Comparison of ENCODE assay signal across 24 cellular contexts in genomic region chr4:1638873-1639272, GRCh38. TPM values are rescaled to one million over a fixed set of nuclear protein-coding genes. Genes with fewer than 3 reads are reported as not detected.
DNase-seq lines count a peak whose midpoint lies in the region; ATAC-seq, FAIRE-seq and TF ChIP-seq lines count a peak whose summit lies in the region.
"Had no signal": no experiment of that assay in that cellular context is flagged by ENCODE, and none has a peak within 500 bp of the region (broad histone marks: within the 10 kb centered on the region; RNA-seq: fewer than 3 reads in every experiment).

No MANE protein-coding gene starts in this region.

- H2AFZ ChIP-seq in HepG2 (ENCODE audit: low read length) = no peak overlapping the region
- H2AFZ ChIP-seq: GM23338 had no signal

- H3K27ac ChIP-seq in right cardiac atrium (ENCODE audit: low read length) = no peak overlapping the region
- no peak overlapping the region for H3K27ac ChIP-seq in right atrium auricular region
- H3K27ac ChIP-seq in BLaER1 treated with 17β-estradiol and CSF1 and Interleukin-3, amounts not matched to agents 10 nM and 100 nM = no peak overlapping the region
- no peak overlapping the region for H3K27ac ChIP-seq in HepG2 (ENCODE audit: extremely low read length, insufficient read depth, low read length)
- H3K27ac ChIP-seq in thyroid gland = no peak overlapping the region
- H3K27ac ChIP-seq: A549, C4-2B had no signal

- no peaks in the 10 kb centered on the region for H3K79me2 ChIP-seq in HepG2 (ENCODE audit: insufficient read depth, low read length)

- BruUV-seq in HepG2 (replicated peaks; lab: Mats Ljungman, UMichigan) = no TSS peak

- no peak overlapping the region for H3K4me3 Mint-ChIP-seq in stimulated activated memory B cell treated with anti-CD40 and anti-IgM and Interleukin-4, amounts not matched to agents 10 μg/mL and 1 μg/mL and 100 μg/mL, for 72 hours
- H3K4me3 Mint-ChIP-seq: CD4-positive, CD25-positive, alpha-beta regulatory T cell; CD8-positive, alpha-beta T cell; GM23338; H9; HFFc6 had no signal

- H3K4me3 ChIP-seq in right cardiac atrium (ENCODE audit: low read length) = no peak overlapping the region
- no peak overlapping the region for H3K4me3 ChIP-seq in right atrium auricular region
- no peak overlapping the region for H3K4me3 ChIP-seq in BLaER1 treated with 17β-estradiol and CSF1 and Interleukin-3, amounts not matched to agents 10 nM and 100 nM
- H3K4me3 ChIP-seq in HepG2 (replicated peaks in 1 of 3; ENCODE audit: insufficient read depth in 1 of 3, low read depth in 2 of 3, low read length in 3 of 3) = no peak overlapping the region
- H3K4me3 ChIP-seq in thyroid gland (replicated peaks in 1 of 3) = no peak overlapping the region
- H3K4me3 ChIP-seq: A549, GM12878, GM23338 had no signal

- CTCF ChIA-PET in HepG2 (lab: Yijun Ruan, JAX; ENCODE audit: low intra/inter-chr PET ratio, low total read pairs) = no interaction called here

- POLR2A ChIA-PET in HepG2 (lab: Yijun Ruan, JAX) = no interaction called here

- no peaks in the 10 kb centered on the region for H3K9me3 Mint-ChIP-seq in stimulated activated memory B cell treated with anti-CD40 and anti-IgM and Interleukin-4, amounts not matched to agents 10 μg/mL and 1 μg/mL and 100 μg/mL, for 72 hours
- H3K9me3 Mint-ChIP-seq: CD8-positive, alpha-beta T cell; GM23338; H9 had no signal

- H4K20me1 ChIP-seq in BLaER1 treated with 17β-estradiol and CSF1 and Interleukin-3, amounts not matched to agents 10 nM and 100 nM = peaks cover 0 to 33% (median 12%) of the 10 kb centered on the region in 11 experiments; a peak in 11 of 22 replicates
- H4K20me1 ChIP-seq in HepG2 (ENCODE audit: insufficient read depth, low read length) = no peaks in the 10 kb centered on the region

- no peaks in the 10 kb centered on the region for H3K4me1 Mint-ChIP-seq in stimulated activated memory B cell treated with anti-CD40 and anti-IgM and Interleukin-4, amounts not matched to agents 10 μg/mL and 1 μg/mL and 100 μg/mL, for 72 hours
- H3K4me1 Mint-ChIP-seq: CD4-positive, CD25-positive, alpha-beta regulatory T cell; GM23338 had no signal

- ATAC-seq in right cardiac atrium (no peak), HepG2 (peak; percentile 27), HG03108 (IDR thresholded peaks at IDR 0.05; ENCODE audit: unreplicated experiment) (no peak)
- peak; percentile 18 for ATAC-seq in stimulated activated memory B cell treated with anti-CD40 and anti-IgM and Interleukin-4, amounts not matched to agents 10 μg/mL and 1 μg/mL and 100 μg/mL, for 72 hours
- ATAC-seq: A549; CD8-positive, alpha-beta T cell; GM12878; GM23338 had no signal

- H3K9ac ChIP-seq in BLaER1 treated with 17β-estradiol and CSF1 and Interleukin-3, amounts not matched to agents 10 nM and 100 nM = 0 out of 22 replicates have a peak overlapping the region, but pooled peaks of 1 of the 11 experiments have one; percentile 14
- no peak overlapping the region for H3K9ac ChIP-seq in HepG2 (ENCODE audit: insufficient read depth, low read depth, low read length)

- FAIRE-seq in HepG2 (lab: Jason Lieb, UNC) = no peak
- FAIRE-seq: A549, GM12878 had no signal

- no peaks in the 10 kb centered on the region for H3K9me3 ChIP-seq in right cardiac atrium (ENCODE audit: control insufficient read depth, low read length)
- H3K9me3 ChIP-seq in right atrium auricular region = peaks cover 0 to 4% of the 10 kb centered on the region in 2 donors
- peaks cover 0 to 8% (median 0%) of the 10 kb centered on the region in 11 experiments; a peak in 1 of 22 replicates for H3K9me3 ChIP-seq in BLaER1 treated with 17β-estradiol and CSF1 and Interleukin-3, amounts not matched to agents 10 nM and 100 nM (replicated peaks in 1 of 11)
- H3K9me3 ChIP-seq in HepG2 (ENCODE audit: low read length) = no peaks in the 10 kb centered on the region
- H3K9me3 ChIP-seq in thyroid gland = no peaks in the 10 kb centered on the region
- H3K9me3 ChIP-seq: A549, BE2C, Caco-2 had no signal

- H3K4me1 ChIP-seq in right cardiac atrium (ENCODE audit: control insufficient read depth, insufficient read depth, low read length) (no peaks in the 10 kb centered on the region), right atrium auricular region (no peaks in the 10 kb centered on the region), HepG2 (ENCODE audit: insufficient read depth, low read length) (peaks cover 23% of the 10 kb centered on the region), thyroid gland (no peaks in the 10 kb centered on the region)
- H3K4me1 ChIP-seq in BLaER1 treated with 17β-estradiol and CSF1 and Interleukin-3, amounts not matched to agents 10 nM and 100 nM = peaks cover 0 to 56% (median 42%) of the 10 kb centered on the region in 10 experiments; a peak in 17 of 20 replicates
- H3K4me1 ChIP-seq: A549, BE2C, Caco-2 had no signal

- H3K27me3 ChIP-seq in right cardiac atrium (ENCODE audit: control insufficient read depth, insufficient read depth) = no peaks in the 10 kb centered on the region
- no peaks in the 10 kb centered on the region for H3K27me3 ChIP-seq in right atrium auricular region
- H3K27me3 ChIP-seq in BLaER1 treated with 17β-estradiol and CSF1 and Interleukin-3, amounts not matched to agents 10 nM and 100 nM = peaks cover 26 to 36% (median 34%) of the 10 kb centered on the region in 11 experiments
- peaks cover 0 to 25% of the 10 kb centered on the region in 2 experiments; a peak in 3 of 5 replicates for H3K27me3 ChIP-seq in HepG2 (ENCODE audit: control insufficient read depth in 1 of 2, insufficient read depth in 2 of 2, low read length in 2 of 2)
- H3K27me3 ChIP-seq in thyroid gland = no peaks in the 10 kb centered on the region

- no peak for TF ChIP-seq CTCF in right atrium auricular region (IDR thresholded peaks at IDR 0.05)
- TF ChIP-seq CTCF in HepG2 (CRISPR knock-in tag; IDR thresholded peaks at IDR 0.05) = no peak
- TF ChIP-seq CTCF in thyroid gland (IDR thresholded peaks at IDR 0.05) = no peak

- in situ Hi-C loops in HepG2 (cut with HindIII; ENCODE audit: extremely low pct_ligation_motif_present, low pct_unique_long_range_greater_than_20kb) = no loop called here

- TF ChIP-seq POLR2A in HepG2 (IDR thresholded peaks at IDR 0.05; ENCODE audit: insufficient read depth in 1 of 2, low read depth in 2 of 2, low read length in 2 of 2) (no peak), thyroid gland (IDR thresholded peaks at IDR 0.05) (no peak)

- WGBS in right cardiac atrium = 94% methylated on average over 11 of the region's 11 CpGs
- WGBS in HepG2 (ENCODE audit: low lambda C conversion rate) = 33% methylated on average over 1 of the region's 11 CpGs
- 70 to 89% methylated on average over 2 to 8 of the region's 11 CpGs for WGBS in thyroid gland, 2 donors

- H3K36me3 Mint-ChIP-seq in stimulated activated memory B cell treated with anti-CD40 and anti-IgM and Interleukin-4, amounts not matched to agents 10 μg/mL and 1 μg/mL and 100 μg/mL, for 72 hours = no peaks in the 10 kb centered on the region
- H3K36me3 Mint-ChIP-seq: CD4-positive, CD25-positive, alpha-beta regulatory T cell; CD8-positive, alpha-beta T cell had no signal

- no peak for TF ChIP-seq RAD21 in HepG2 (CRISPR knock-in tag; IDR thresholded peaks at IDR 0.05)

- intact Hi-C loops in right cardiac atrium (cut with DNase I) = no loop called here
- intact Hi-C loops in HepG2 (cut with micrococcal nuclease; ENCODE audit: unreplicated experiment) = no loop called here
- intact Hi-C loops in thyroid gland (cut with DNase I) = no loop called here

- no peak overlapping the region for H3K27ac Mint-ChIP-seq in stimulated activated memory B cell treated with anti-CD40 and anti-IgM and Interleukin-4, amounts not matched to agents 10 μg/mL and 1 μg/mL and 100 μg/mL, for 72 hours
- H3K27ac Mint-ChIP-seq: CD4-positive, CD25-positive, alpha-beta regulatory T cell; CD8-positive, alpha-beta T cell; GM23338; HFFc6 had no signal

- peaks cover 16% of the 10 kb centered on the region for H3K27me3 Mint-ChIP-seq in stimulated activated memory B cell treated with anti-CD40 and anti-IgM and Interleukin-4, amounts not matched to agents 10 μg/mL and 1 μg/mL and 100 μg/mL, for 72 hours
- H3K27me3 Mint-ChIP-seq: CD4-positive, CD25-positive, alpha-beta regulatory T cell had no signal

- DNase-seq in right cardiac atrium = peak in 2 of 3 donors; percentile 28 to 55
- no peak for DNase-seq in right atrium auricular region (ENCODE audit: low spot score)
- no peak for DNase-seq in HepG2 (ENCODE audit: low spot score)
- no peak for DNase-seq in thyroid gland
- DNase-seq: 8988T; ACHN; AML-193; BE2C; Caco-2; CD4-positive, CD25-positive, alpha-beta regulatory T cell; CD8-positive, alpha-beta T cell; DMS153; DMS79; EL; GDM1; H9; HFFc6 had no signal

- H3K4me2 ChIP-seq in BLaER1 treated with 17β-estradiol and CSF1 and Interleukin-3, amounts not matched to agents 10 nM and 100 nM = peak overlapping the region in 8 of 11 experiments; percentile 57 to 84 (median 74); a peak in 14 of 22 replicates
- H3K4me2 ChIP-seq in HepG2 (ENCODE audit: low read depth, low read length) = no peak overlapping the region; the same call in 1 of the 2 replicates
- H3K4me2 ChIP-seq: A549, GM23338 had no signal

- no peaks in the 10 kb centered on the region for H3K36me3 ChIP-seq in right atrium auricular region
- H3K36me3 ChIP-seq in BLaER1 treated with 17β-estradiol and CSF1 and Interleukin-3, amounts not matched to agents 10 nM and 100 nM = no peaks in the 10 kb centered on the region
- no peaks in the 10 kb centered on the region for H3K36me3 ChIP-seq in HepG2 (replicated peaks in 1 of 2; ENCODE audit: control insufficient read depth in 1 of 2, insufficient read depth in 2 of 2, low read length in 2 of 2)
- H3K36me3 ChIP-seq in thyroid gland = no peaks in the 10 kb centered on the region
- H3K36me3 ChIP-seq: BE2C had no signal

- TF ChIP-seq EP300 in HepG2 (IDR thresholded peaks at IDR 0.05; ENCODE audit: low read depth in 2 of 2, low read length in 2 of 2) (no peak), HepG2 (CRISPR knock-in tag; IDR thresholded peaks at IDR 0.05; ENCODE audit: borderline replicate concordance) (no peak)

RNA-seq across cellular contexts. Expression of gene FAM53A, which starts 45.2 kb away (rescaled TPM):
- total RNA-seq in right cardiac atrium (1 to 10 TPM; 1.1 to 1.6 (median 1.1) TPM), right atrium auricular region (1 to 10 TPM; 1.0 to 1.9 TPM), HepG2 (2016; rRNA removed; fragmentation: Illumina TruSeq; extraction: Trizol) (0.62 and 1.1 TPM in 2 replicates), thyroid gland (10 to 100 TPM; 17.5 to 34.9 (median 21.7) TPM)
- polyA plus RNA-seq in right cardiac atrium (1.4 TPM), HepG2 (2011; rRNA removed) (0.46 and 0.48 TPM in 2 replicates)
- 1.9 TPM in 1 of 2 replicates, not detected in the other for total RNA-seq in HepG2 (2016; cell fraction: cytosol; rRNA removed; fragmentation: Illumina TruSeq; extraction: Trizol; ENCODE audit: low read depth)
- 0.22 and 0.56 TPM in 2 replicates for total RNA-seq in HepG2 (2016; cell fraction: insoluble cytoplasmic fraction; rRNA removed; fragmentation: Illumina TruSeq; extraction: Trizol)
- 0.83 and 1.1 TPM in 2 replicates for total RNA-seq in HepG2 (2016; cell fraction: membrane; rRNA removed; fragmentation: Illumina TruSeq; extraction: Trizol)
- total RNA-seq in HepG2 (2016; cell fraction: nucleus; rRNA removed; fragmentation: Illumina TruSeq; extraction: Trizol) = 0.43 and 0.44 TPM in 2 replicates
- 0.33 and 0.60 TPM in 2 replicates for polyA plus RNA-seq in HepG2 (2011; cell fraction: cytosol; rRNA removed)
- 0.69 and 0.85 TPM in 2 replicates for polyA plus RNA-seq in HepG2 (2011; cell fraction: nucleus; rRNA removed)
- 0.20 and 0.35 TPM in 2 replicates for polyA plus RNA-seq in HepG2 (2012)
- polyA plus RNA-seq in HepG2 (2016; cell fraction: cytosol; fragmentation: Illumina TruSeq; extraction: Trizol; ENCODE audit: low read depth) = 0.21 and 0.32 TPM in 2 replicates
- 0.46 and 0.47 TPM in 2 replicates for polyA plus RNA-seq in HepG2 (2016; cell fraction: insoluble cytoplasmic fraction; fragmentation: Illumina TruSeq; extraction: Trizol; ENCODE audit: low read depth)
- 0.26 and 0.55 TPM in 2 replicates for polyA plus RNA-seq in HepG2 (2016; cell fraction: membrane; fragmentation: Illumina TruSeq; extraction: Trizol; ENCODE audit: low read depth)
- 0.53 and 0.70 TPM in 2 replicates for polyA plus RNA-seq in HepG2 (2016; cell fraction: nucleus; fragmentation: Illumina TruSeq; extraction: Trizol; ENCODE audit: insufficient read depth, low read depth)
- 0.62 and 1.6 TPM in 2 replicates for polyA minus RNA-seq in HepG2 (2011; rRNA and poly(A)+ RNA removed; ENCODE audit: low replicate concordance)
- polyA minus RNA-seq in HepG2 (2011; cell fraction: cytosol; rRNA and poly(A)+ RNA removed) = not detected in 2 replicates
- polyA minus RNA-seq in HepG2 (2011; cell fraction: nucleus; rRNA and poly(A)+ RNA removed) = 0.13 and 0.50 TPM in 2 replicates

Comparison
In these comparisons a context has a peak if more than half of its experiments do, and no peak if none do; other contexts are left out.
1. DNase-seq: peak in right cardiac atrium (2 of 3); none in right atrium auricular region (single experiment), HepG2 (single experiment) and thyroid gland (0 of 2).
2. ATAC-seq: peak in HepG2 (single experiment) and stimulated activated memory B cell treated with anti-CD40 and anti-IgM and Interleukin-4, amounts not matched to agents 10 μg/mL and 1 μg/mL and 100 μg/mL, for 72 hours (single experiment); none in right cardiac atrium (0 of 2) and HG03108 (single experiment).
3. RNA of gene FAM53A, which starts 45.2 kb away (total RNA-seq): 17.5 to 34.9 TPM in thyroid gland; 1.0 to 1.9 TPM in right atrium auricular region, 1.1 to 1.6 TPM in right cardiac atrium and 0.22 to 1.9 TPM in HepG2; every median in the first group is over 4 times any median in the second.